Comparison of ENCODE assay signal across 24 cellular contexts in the genomic region with DNA sequence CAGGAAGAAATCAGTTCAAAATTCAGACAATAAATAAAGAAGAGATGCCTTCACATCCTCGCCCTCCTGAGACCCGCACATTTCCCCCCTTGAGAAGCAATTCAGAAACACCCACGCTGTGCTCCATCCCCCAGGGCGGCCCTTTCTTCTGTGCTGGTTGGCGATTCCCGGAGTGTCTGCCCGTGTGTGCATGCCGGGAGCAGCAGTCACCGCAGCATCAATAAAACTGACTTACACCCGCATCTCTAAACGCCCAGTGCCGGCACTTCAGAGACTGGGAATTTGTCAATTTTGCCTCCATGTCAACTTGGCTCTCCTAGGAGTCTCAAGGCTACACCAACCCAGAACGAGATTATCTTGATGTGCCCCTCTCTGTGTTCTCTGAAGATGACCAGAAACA.
DNase-seq lines count a peak whose midpoint lies in the region; TF ChIP-seq lines count a peak whose summit lies in the region.
"Had no signal": no experiment of that assay in that cellular context is flagged by ENCODE, and none has a peak within 500 bp of the region (broad histone marks: within the 10 kb centered on the region; RNA-seq: fewer than 3 reads in every experiment).

No MANE protein-coding gene starts in this region.

- H3K27me3 ChIP-seq in dorsolateral prefrontal cortex, result no peaks in the 10 kb centered on the region
- H3K27me3 ChIP-seq: BLaER1, colonic mucosa, vagina had no signal

- H3K4me1 Mint-ChIP-seq in T-helper 1 cell treated with Interleukin-12 subunit alpha and Interleukin-12 subunit beta and Interleukin-4 antibody, amounts not matched to agents 30 μg/mL and 1 μg/mL, for 36 hours (ENCODE audit: low read depth), result peaks cover 3% of the 10 kb centered on the region
- peaks cover 67% of the 10 kb centered on the region for H3K4me1 Mint-ChIP-seq in neural crest cell

- H3K27me3 Mint-ChIP-seq in T-helper 1 cell treated with Interleukin-12 subunit alpha and Interleukin-12 subunit beta and Interleukin-4 antibody, amounts not matched to agents 30 μg/mL and 1 μg/mL, for 36 hours (ENCODE audit: low read depth), result no peaks in the 10 kb centered on the region
- no peaks in the 10 kb centered on the region for H3K27me3 Mint-ChIP-seq in neural crest cell (ENCODE audit: low read depth)

- DNase-seq in T-helper 1 cell, result no peak
- peak; percentile 77 for DNase-seq in NCI-H82 treated with DMSO at 0.1 percent for 48 hours (lab: John Stamatoyannopoulos, UW; ENCODE audit: unreplicated experiment)
- peak in 1 of 10 donors; percentile 41 for DNase-seq in dorsolateral prefrontal cortex
- peak; percentile 37 for DNase-seq in neural crest cell (ENCODE audit: low read depth, low spot score)
- no peak for DNase-seq in SK-N-DZ (ENCODE audit: low spot score)
- DNase-seq in DMS53 (lab: John Stamatoyannopoulos, UW), result no peak
- no peak for DNase-seq in NCI-H187 treated with DMSO at 0.1 percent for 48 hours (lab: John Stamatoyannopoulos, UW)
- DNase-seq: activated CD8-positive, alpha-beta memory T cell treated with anti-CD3 and anti-CD28 coated beads for 24 hours; activated effector memory CD4-positive, alpha-beta T cell treated with Interleukin-2 at 50 U/mL for 16 hours; aorta; colonic mucosa; foreskin fibroblast; GOT3; hippocampal formation; NCI-H1092 treated with DMSO at 0.1 percent for 48 hours; NCI-H526; PC-3; psoas muscle; SHP77 treated with DMSO at 0.1 percent for 48 hours; stimulated activated CD4-positive, alpha-beta T cell treated with anti-CD3 and anti-CD28 coated beads, Interleukin-4, amount 100 ng/mL, for 24 hours had no signal

- intact Hi-C loops in dorsolateral prefrontal cortex (cut with DNase I), result no loop called here

- peak overlapping the region in 36 of 59 donors; percentile 0 to 82 (median 40) for H3K27ac ChIP-seq in dorsolateral prefrontal cortex
- H3K27ac ChIP-seq: BLaER1, colonic mucosa, epithelial cell of prostate, psoas muscle, vagina had no signal

- peaks cover 29% of the 10 kb centered on the region for H3K36me3 Mint-ChIP-seq in T-helper 1 cell treated with Interleukin-12 subunit alpha and Interleukin-12 subunit beta and Interleukin-4 antibody, amounts not matched to agents 30 μg/mL and 1 μg/mL, for 36 hours (ENCODE audit: low read depth)
- H3K36me3 Mint-ChIP-seq in neural crest cell (ENCODE audit: low read depth), result peaks cover 39% of the 10 kb centered on the region

- H3K9me3 Mint-ChIP-seq in T-helper 1 cell treated with Interleukin-12 subunit alpha and Interleukin-12 subunit beta and Interleukin-4 antibody, amounts not matched to agents 30 μg/mL and 1 μg/mL, for 36 hours, result no peaks in the 10 kb centered on the region
- no peaks in the 10 kb centered on the region for H3K9me3 Mint-ChIP-seq in neural crest cell

- TF ChIP-seq CTCF in dorsolateral prefrontal cortex (IDR thresholded peaks at IDR 0.05 in 54 of 56, conservative IDR thresholded peaks at IDR 0.05 in 2 of 56; ENCODE audit: low read depth in 1 of 56, partially characterized antibody in 56 of 56) (no peak), neural crest cell (conservative IDR thresholded peaks at IDR 0.05) (no peak)

- peak overlapping the region in 2 of 59 donors; percentile 1 to 31 for H3K4me3 ChIP-seq in dorsolateral prefrontal cortex
- H3K4me3 ChIP-seq: BLaER1, colonic mucosa, psoas muscle, vagina had no signal

- H3K27ac Mint-ChIP-seq in T-helper 1 cell treated with Interleukin-12 subunit alpha and Interleukin-12 subunit beta and Interleukin-4 antibody, amounts not matched to agents 30 μg/mL and 1 μg/mL, for 36 hours, result peak overlapping the region; percentile 49
- peak overlapping the region; percentile 97 for H3K27ac Mint-ChIP-seq in neural crest cell (ENCODE audit: unreplicated experiment)

- H3K4me3 Mint-ChIP-seq in T-helper 1 cell treated with Interleukin-12 subunit alpha and Interleukin-12 subunit beta and Interleukin-4 antibody, amounts not matched to agents 30 μg/mL and 1 μg/mL, for 36 hours, result no peak overlapping the region
- H3K4me3 Mint-ChIP-seq in neural crest cell, result peak overlapping the region; percentile 39

Comparison
In these comparisons a context has a peak if more than half of its experiments do, and no peak if none do; other contexts are left out.
1. DNase-seq: peak in NCI-H82 treated with DMSO at 0.1 percent for 48 hours (single experiment) and neural crest cell (single experiment); none in T-helper 1 cell (0 of 5), SK-N-DZ (single experiment), DMS53 (single experiment) and NCI-H187 treated with DMSO at 0.1 percent for 48 hours (single experiment).